In genomic region chr7:2030475-2031456, GRCh38 we compare ENCODE assay signal across 13 cellular contexts.
DNase-seq lines count a peak whose midpoint lies in the region; ATAC-seq and TF ChIP-seq lines count a peak whose summit lies in the region.
"Had no signal": no experiment of that assay in that cellular context is flagged by ENCODE, and none has a peak within 500 bp of the region (broad histone marks: within the 10 kb centered on the region; RNA-seq: fewer than 3 reads in every experiment).

No MANE protein-coding gene starts in this region.

- no peak for ATAC-seq in GM18868 (IDR thresholded peaks at IDR 0.05; ENCODE audit: unreplicated experiment)

- DNase-seq in NCI-H82 (lab: John Stamatoyannopoulos, UW) (peak; percentile 42), NCI-H82 treated with DMSO at 0.1 percent for 48 hours (lab: John Stamatoyannopoulos, UW; ENCODE audit: unreplicated experiment) (no peak), NCI-H524 (lab: John Stamatoyannopoulos, UW) (peak; percentile 74 to 82), neural progenitor cell (ENCODE audit: low spot score) (no peak), WERI-Rb-1 (no peak), NCI-H226 (no peak)
- DNase-seq in central memory CD4-positive, alpha-beta T cell, result peak; percentile 9

- H3K9me3 Mint-ChIP-seq in neural progenitor cell, result peaks cover 26% of the 10 kb centered on the region

- no peak overlapping the region for H3K9ac ChIP-seq in neural progenitor cell
- H3K9ac ChIP-seq: KMS-11 had no signal

- H3K27ac ChIP-seq in neural progenitor cell (no peak overlapping the region), WERI-Rb-1 (no peak overlapping the region)
- H3K27ac ChIP-seq: 22Rv1, dorsolateral prefrontal cortex, KMS-11, SJSA1 had no signal

- H3K4me1 Mint-ChIP-seq in neural progenitor cell, result peaks cover 23% of the 10 kb centered on the region

- H3F3A ChIP-seq in neural progenitor cell (ENCODE audit: low read depth), result no peaks in the 10 kb centered on the region

- H3K27me3 Mint-ChIP-seq in neural progenitor cell (ENCODE audit: insufficient read depth, low read depth), result peaks cover 4% of the 10 kb centered on the region
- H3K27me3 Mint-ChIP-seq: stimulated activated naive CD8-positive, alpha-beta T cell treated with anti-CD3 and anti-CD28 coated beads, Interleukin-15, Interleukin-2, amounts not matched to agents 100 ng/mL and 50 ng/mL, for 24 hours had no signal

- H3K36me3 Mint-ChIP-seq in neural progenitor cell, result peaks cover 21% of the 10 kb centered on the region

- peak overlapping the region; percentile 6 for H3K27ac Mint-ChIP-seq in neural progenitor cell
- H3K27ac Mint-ChIP-seq: stimulated activated naive CD8-positive, alpha-beta T cell treated with anti-CD3 and anti-CD28 coated beads, Interleukin-15, Interleukin-2, amounts not matched to agents 100 ng/mL and 50 ng/mL, for 24 hours had no signal

- H4K20me1 ChIP-seq in neural progenitor cell (ENCODE audit: low read depth), result no peaks in the 10 kb centered on the region

- H3K4me3 Mint-ChIP-seq in neural progenitor cell, result no peak overlapping the region
- H3K4me3 Mint-ChIP-seq: stimulated activated naive CD8-positive, alpha-beta T cell treated with anti-CD3 and anti-CD28 coated beads, Interleukin-15, Interleukin-2, amounts not matched to agents 100 ng/mL and 50 ng/mL, for 24 hours had no signal

- H3K4me3 ChIP-seq in neural progenitor cell (no peak overlapping the region), WERI-Rb-1 (ENCODE audit: low read depth, low read length) (no peak overlapping the region)
- H3K4me3 ChIP-seq: dorsolateral prefrontal cortex, SJSA1 had no signal

- H3K36me3 ChIP-seq in neural progenitor cell (peaks cover 7% of the 10 kb centered on the region), WERI-Rb-1 (no peaks in the 10 kb centered on the region)
- H3K36me3 ChIP-seq: SJSA1 had no signal

- H3K4me1 ChIP-seq in neural progenitor cell, result peaks cover 4% of the 10 kb centered on the region
- H3K4me1 ChIP-seq: SJSA1 had no signal

- H3K9me3 ChIP-seq in neural progenitor cell (ENCODE audit: low read depth), result peaks cover 3% of the 10 kb centered on the region
- H3K9me3 ChIP-seq in WERI-Rb-1 (ENCODE audit: severe bottlenecking), result peaks cover 3% of the 10 kb centered on the region

- H3K27me3 ChIP-seq in neural progenitor cell, result no peaks in the 10 kb centered on the region
- no peaks in the 10 kb centered on the region for H3K27me3 ChIP-seq in WERI-Rb-1 (ENCODE audit: insufficient read depth, low read depth, severe bottlenecking)
- H3K27me3 ChIP-seq: dorsolateral prefrontal cortex, SJSA1 had no signal

- no peak overlapping the region for H2AFZ ChIP-seq in neural progenitor cell (replicated peaks)

- H3K79me2 ChIP-seq in neural progenitor cell (ENCODE audit: low read depth), result peaks cover 7% of the 10 kb centered on the region

- no peak overlapping the region for H3K4me2 ChIP-seq in neural progenitor cell
- H3K4me2 ChIP-seq: KMS-11 had no signal

- no peak for TF ChIP-seq CTCF in neural progenitor cell (IDR thresholded peaks at IDR 0.05)
- TF ChIP-seq CTCF in WERI-Rb-1 (IDR thresholded peaks at IDR 0.05; ENCODE audit: low read depth, low read length), result no peak

Comparison
In these comparisons a context has a peak if more than half of its experiments do, and no peak if none do; other contexts are left out.
1. DNase-seq: peak in NCI-H82 (single experiment), NCI-H524 (2 of 2) and central memory CD4-positive, alpha-beta T cell (single experiment); none in NCI-H82 treated with DMSO at 0.1 percent for 48 hours (single experiment), neural progenitor cell (single experiment), WERI-Rb-1 (single experiment) and NCI-H226 (single experiment).